In the genomic region with DNA sequence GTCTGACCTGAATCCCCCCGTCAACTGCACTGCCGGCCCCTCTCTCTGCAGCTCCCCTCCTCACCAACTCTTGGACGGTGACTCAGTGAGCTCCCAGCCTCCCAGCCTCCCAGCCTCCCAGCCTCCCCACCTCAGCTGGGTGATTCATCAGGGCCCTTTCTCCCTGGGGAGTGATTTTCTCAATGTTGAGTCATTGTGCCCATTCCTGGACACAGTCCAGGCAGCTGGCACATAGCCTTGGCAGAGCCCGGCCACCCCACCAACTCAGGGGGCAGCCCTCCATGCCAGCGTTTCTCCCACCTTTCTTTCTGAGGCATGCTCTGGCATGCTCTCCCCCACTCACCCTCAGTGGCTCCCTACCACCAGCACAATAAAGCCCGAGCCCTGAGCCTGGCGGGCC, we compare ENCODE assay signal across 7 cellular contexts. TPM values are rescaled to one million over a fixed set of nuclear protein-coding genes. Genes with fewer than 3 reads are reported as not detected.
DNase-seq lines count a peak whose midpoint lies in the region; TF ChIP-seq lines count a peak whose summit lies in the region.

No MANE protein-coding gene starts in this region.

- TF ChIP-seq CTCF in cardiac fibroblast (IDR thresholded peaks at IDR 0.05; ENCODE audit: low read depth, low read length), result no peak

- peak overlapping the region; percentile 95 for H2AK5ac ChIP-seq in neuronal stem cell (ENCODE audit: low read depth, low read length)

- H2AFZ ChIP-seq in neuronal stem cell (ENCODE audit: low read length), result no peak overlapping the region

- WGBS in neuronal stem cell (ENCODE audit: extremely low coverage in 2 of 2, insufficient read length in 2 of 2, insufficient replicate concordance in 1 of 2), 2 donors, result no CpG with 5 or more reads among the region's 7 CpGs

- H3K36me3 ChIP-seq in MG63, result no peaks in the 10 kb centered on the region
- no peaks in the 10 kb centered on the region for H3K36me3 ChIP-seq in neuronal stem cell (replicated peaks in 1 of 2; ENCODE audit: control insufficient read depth in 2 of 2, insufficient read depth in 2 of 2, low read length in 2 of 2)

- no peak overlapping the region for H4K8ac ChIP-seq in neuronal stem cell (ENCODE audit: low read depth, low read length)

- H3K4me2 ChIP-seq in neuronal stem cell (ENCODE audit: insufficient read depth, low read length, poor library complexity, severe bottlenecking), result no peak overlapping the region

- no peak overlapping the region for H4K91ac ChIP-seq in neuronal stem cell (ENCODE audit: low read depth, low read length, poor library complexity)

- no peaks in the 10 kb centered on the region for H3K9me3 ChIP-seq in MG63
- peaks cover 0 to 3% of the 10 kb centered on the region in 2 donors for H3K9me3 ChIP-seq in neuronal stem cell (replicated peaks in 1 of 2; ENCODE audit: control insufficient read depth in 2 of 2, insufficient read depth in 1 of 2, low read depth in 1 of 2, low read length in 2 of 2)

- H3K18ac ChIP-seq in neuronal stem cell (ENCODE audit: low read length), result peak overlapping the region; percentile 67

- DNase-seq in Daoy (ENCODE audit: low read depth) (peak; percentile 77), MG63 (peak; percentile 63), cardiac fibroblast (ENCODE audit: low read depth in 2 of 2) (peak; percentile 18 to 72), neuronal stem cell (ENCODE audit: low spot score) (no peak), NCI-H774 (lab: John Stamatoyannopoulos, UW) (no peak), NCI-H1092 treated with DMSO at 0.1 percent for 48 hours (lab: John Stamatoyannopoulos, UW) (no peak), cortex of kidney (lab: John Stamatoyannopoulos, UW) (no peak)

- H3K9ac ChIP-seq in neuronal stem cell (ENCODE audit: low read depth, low read length, poor library complexity), result peak overlapping the region; percentile 64

- H2BK15ac ChIP-seq in neuronal stem cell (ENCODE audit: low read length), result peak overlapping the region; percentile 80

- peak overlapping the region; percentile 82 for H3K14ac ChIP-seq in neuronal stem cell (ENCODE audit: low read length)

- H3K27me3 ChIP-seq in MG63, result peaks cover 24% of the 10 kb centered on the region
- peaks cover 10 to 39% (median 36%) of the 10 kb centered on the region in 3 experiments for H3K27me3 ChIP-seq in neuronal stem cell (ENCODE audit: control insufficient read depth in 3 of 3, insufficient read depth in 3 of 3, low read depth in 1 of 3, low read length in 3 of 3)

- no peak overlapping the region for H3K4me3 ChIP-seq in MG63
- no peak overlapping the region for H3K4me3 ChIP-seq in cardiac fibroblast (replicated peaks in 1 of 2; ENCODE audit: low read depth in 2 of 2, low read length in 2 of 2)
- no peak overlapping the region for H3K4me3 ChIP-seq in neuronal stem cell (ENCODE audit: low read length in 2 of 2)

- peaks cover 1% of the 10 kb centered on the region for H3K79me1 ChIP-seq in neuronal stem cell (ENCODE audit: low read depth, low read length)

- H3K27ac ChIP-seq in neuronal stem cell (replicated peaks; ENCODE audit: low read length), result no peak overlapping the region

- no peak overlapping the region for H2BK120ac ChIP-seq in neuronal stem cell (ENCODE audit: low read depth, low read length)

- H3K4me1 ChIP-seq in neuronal stem cell (ENCODE audit: control insufficient read depth in 2 of 2, insufficient read depth in 1 of 2, low read depth in 1 of 2, low read length in 2 of 2), result peaks cover 2 to 5% of the 10 kb centered on the region in 2 donors

- H2BK12ac ChIP-seq in neuronal stem cell (ENCODE audit: low read length), result no peak overlapping the region

- H3K23ac ChIP-seq in neuronal stem cell (ENCODE audit: low read depth, low read length, poor library complexity), result no peak overlapping the region

- no peak overlapping the region for H3K4ac ChIP-seq in neuronal stem cell (ENCODE audit: low read length)

- no peak overlapping the region for H2BK5ac ChIP-seq in neuronal stem cell (ENCODE audit: low read length)

RNA-seq across cellular contexts. Expression of a gene that starts 30.7 kb away (rescaled TPM):
- total RNA-seq in Daoy (2014; rRNA removed; shearing (Covaris generic)), result 0.09 and 0.23 TPM in 2 replicates
- total RNA-seq in MG63 (2014; rRNA removed; shearing (Covaris generic); ENCODE audit: low replicate concordance), result not detected in 2 replicates
- 1.7 TPM for polyA plus RNA-seq in neuronal stem cell (2013, experiment 1 of 2)
- polyA plus RNA-seq in neuronal stem cell (2013, experiment 2 of 2), result 1.7 TPM

Comparison
In these comparisons a context has a peak if more than half of its experiments do, and no peak if none do; other contexts are left out.
1. DNase-seq: peak in Daoy (single experiment), MG63 (single experiment) and cardiac fibroblast (2 of 2); none in neuronal stem cell (single experiment), NCI-H774 (single experiment), NCI-H1092 treated with DMSO at 0.1 percent for 48 hours (single experiment) and cortex of kidney (single experiment).